ENCODE assay signal across 1 cellular context in the genomic region with DNA sequence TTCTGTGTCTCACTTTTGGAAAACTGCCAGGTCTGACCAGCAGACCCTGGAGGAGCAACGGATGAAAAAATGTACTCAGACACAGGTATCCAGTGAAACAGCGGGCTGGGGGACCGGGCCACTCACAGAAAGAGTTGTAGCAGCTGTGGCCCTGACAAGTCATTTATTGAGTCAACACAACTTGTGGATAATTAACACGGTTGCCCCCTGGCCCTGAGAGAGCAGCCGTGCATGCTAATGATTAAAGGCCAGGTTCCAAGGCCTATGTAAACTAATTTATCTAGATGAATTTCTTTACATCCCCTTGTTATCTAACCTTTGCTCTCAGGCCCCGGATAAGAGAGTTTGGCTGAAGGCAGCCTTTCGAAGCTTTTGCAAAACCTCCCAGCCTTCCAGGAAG.
TF ChIP-seq lines count a peak whose summit lies in the region.

No MANE protein-coding gene starts in this region.

TF ChIP-seq in SK-N-SH treated with all-trans-retinoic acid at 6 μM for 48 hours, 23 proteins besides CTCF, POLR2A, EP300 and RAD21 (continued from another document):
- no peak for TF ChIP-seq CREB5 (CRISPR knock-in tag; IDR thresholded peaks at IDR 0.05; ENCODE audit: low read depth)
- TF ChIP-seq ISL1 (CRISPR knock-in tag; IDR thresholded peaks at IDR 0.05), result no peak
- no peak for TF ChIP-seq BACH2 (CRISPR knock-in tag; IDR thresholded peaks at IDR 0.05; ENCODE audit: borderline replicate concordance)
- TF ChIP-seq ZFP30 (CRISPR knock-in tag; IDR thresholded peaks at IDR 0.05), result no peak
